In genomic region chr17:45162022-45162687, GRCh38 we compare ENCODE assay signal across 1 cellular context.
TF ChIP-seq lines count a peak whose summit lies in the region.

No MANE protein-coding gene starts in this region.

TF ChIP-seq in K562, 482 proteins besides CTCF, POLR2A, EP300 and RAD21:
- TF ChIP-seq, protein P1, sequence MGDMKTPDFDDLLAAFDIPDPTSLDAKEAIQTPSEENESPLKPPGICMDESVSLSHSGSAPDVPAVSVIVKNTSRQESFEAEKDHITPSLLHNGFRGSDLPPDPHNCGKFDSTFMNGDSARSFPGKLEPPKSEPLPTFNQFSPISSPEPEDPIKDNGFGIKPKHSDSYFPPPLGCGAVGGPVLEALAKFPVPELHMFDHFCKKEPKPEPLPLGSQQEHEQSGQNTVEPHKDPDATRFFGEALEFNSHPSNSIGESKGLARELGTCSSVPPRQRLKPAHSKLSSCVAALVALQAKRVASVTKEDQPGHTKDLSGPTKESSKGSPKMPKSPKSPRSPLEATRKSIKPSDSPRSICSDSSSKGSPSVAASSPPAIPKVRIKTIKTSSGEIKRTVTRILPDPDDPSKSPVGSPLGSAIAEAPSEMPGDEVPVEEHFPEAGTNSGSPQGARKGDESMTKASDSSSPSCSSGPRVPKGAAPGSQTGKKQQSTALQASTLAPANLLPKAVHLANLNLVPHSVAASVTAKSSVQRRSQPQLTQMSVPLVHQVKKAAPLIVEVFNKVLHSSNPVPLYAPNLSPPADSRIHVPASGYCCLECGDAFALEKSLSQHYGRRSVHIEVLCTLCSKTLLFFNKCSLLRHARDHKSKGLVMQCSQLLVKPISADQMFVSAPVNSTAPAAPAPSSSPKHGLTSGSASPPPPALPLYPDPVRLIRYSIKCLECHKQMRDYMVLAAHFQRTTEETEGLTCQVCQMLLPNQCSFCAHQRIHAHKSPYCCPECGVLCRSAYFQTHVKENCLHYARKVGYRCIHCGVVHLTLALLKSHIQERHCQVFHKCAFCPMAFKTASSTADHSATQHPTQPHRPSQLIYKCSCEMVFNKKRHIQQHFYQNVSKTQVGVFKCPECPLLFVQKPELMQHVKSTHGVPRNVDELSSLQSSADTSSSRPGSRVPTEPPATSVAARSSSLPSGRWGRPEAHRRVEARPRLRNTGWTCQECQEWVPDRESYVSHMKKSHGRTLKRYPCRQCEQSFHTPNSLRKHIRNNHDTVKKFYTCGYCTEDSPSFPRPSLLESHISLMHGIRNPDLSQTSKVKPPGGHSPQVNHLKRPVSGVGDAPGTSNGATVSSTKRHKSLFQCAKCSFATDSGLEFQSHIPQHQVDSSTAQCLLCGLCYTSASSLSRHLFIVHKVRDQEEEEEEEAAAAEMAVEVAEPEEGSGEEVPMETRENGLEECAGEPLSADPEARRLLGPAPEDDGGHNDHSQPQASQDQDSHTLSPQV (IDR thresholded peaks at IDR 0.05): 0 out of 2 replicates have a peak, but pooled peaks have one; percentile 64
- TF ChIP-seq, protein P2, sequence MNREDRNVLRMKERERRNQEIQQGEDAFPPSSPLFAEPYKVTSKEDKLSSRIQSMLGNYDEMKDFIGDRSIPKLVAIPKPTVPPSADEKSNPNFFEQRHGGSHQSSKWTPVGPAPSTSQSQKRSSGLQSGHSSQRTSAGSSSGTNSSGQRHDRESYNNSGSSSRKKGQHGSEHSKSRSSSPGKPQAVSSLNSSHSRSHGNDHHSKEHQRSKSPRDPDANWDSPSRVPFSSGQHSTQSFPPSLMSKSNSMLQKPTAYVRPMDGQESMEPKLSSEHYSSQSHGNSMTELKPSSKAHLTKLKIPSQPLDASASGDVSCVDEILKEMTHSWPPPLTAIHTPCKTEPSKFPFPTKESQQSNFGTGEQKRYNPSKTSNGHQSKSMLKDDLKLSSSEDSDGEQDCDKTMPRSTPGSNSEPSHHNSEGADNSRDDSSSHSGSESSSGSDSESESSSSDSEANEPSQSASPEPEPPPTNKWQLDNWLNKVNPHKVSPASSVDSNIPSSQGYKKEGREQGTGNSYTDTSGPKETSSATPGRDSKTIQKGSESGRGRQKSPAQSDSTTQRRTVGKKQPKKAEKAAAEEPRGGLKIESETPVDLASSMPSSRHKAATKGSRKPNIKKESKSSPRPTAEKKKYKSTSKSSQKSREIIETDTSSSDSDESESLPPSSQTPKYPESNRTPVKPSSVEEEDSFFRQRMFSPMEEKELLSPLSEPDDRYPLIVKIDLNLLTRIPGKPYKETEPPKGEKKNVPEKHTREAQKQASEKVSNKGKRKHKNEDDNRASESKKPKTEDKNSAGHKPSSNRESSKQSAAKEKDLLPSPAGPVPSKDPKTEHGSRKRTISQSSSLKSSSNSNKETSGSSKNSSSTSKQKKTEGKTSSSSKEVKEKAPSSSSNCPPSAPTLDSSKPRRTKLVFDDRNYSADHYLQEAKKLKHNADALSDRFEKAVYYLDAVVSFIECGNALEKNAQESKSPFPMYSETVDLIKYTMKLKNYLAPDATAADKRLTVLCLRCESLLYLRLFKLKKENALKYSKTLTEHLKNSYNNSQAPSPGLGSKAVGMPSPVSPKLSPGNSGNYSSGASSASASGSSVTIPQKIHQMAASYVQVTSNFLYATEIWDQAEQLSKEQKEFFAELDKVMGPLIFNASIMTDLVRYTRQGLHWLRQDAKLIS (CRISPR knock-in tag; IDR thresholded peaks at IDR 0.05): no peak
- TF ChIP-seq, protein P3, sequence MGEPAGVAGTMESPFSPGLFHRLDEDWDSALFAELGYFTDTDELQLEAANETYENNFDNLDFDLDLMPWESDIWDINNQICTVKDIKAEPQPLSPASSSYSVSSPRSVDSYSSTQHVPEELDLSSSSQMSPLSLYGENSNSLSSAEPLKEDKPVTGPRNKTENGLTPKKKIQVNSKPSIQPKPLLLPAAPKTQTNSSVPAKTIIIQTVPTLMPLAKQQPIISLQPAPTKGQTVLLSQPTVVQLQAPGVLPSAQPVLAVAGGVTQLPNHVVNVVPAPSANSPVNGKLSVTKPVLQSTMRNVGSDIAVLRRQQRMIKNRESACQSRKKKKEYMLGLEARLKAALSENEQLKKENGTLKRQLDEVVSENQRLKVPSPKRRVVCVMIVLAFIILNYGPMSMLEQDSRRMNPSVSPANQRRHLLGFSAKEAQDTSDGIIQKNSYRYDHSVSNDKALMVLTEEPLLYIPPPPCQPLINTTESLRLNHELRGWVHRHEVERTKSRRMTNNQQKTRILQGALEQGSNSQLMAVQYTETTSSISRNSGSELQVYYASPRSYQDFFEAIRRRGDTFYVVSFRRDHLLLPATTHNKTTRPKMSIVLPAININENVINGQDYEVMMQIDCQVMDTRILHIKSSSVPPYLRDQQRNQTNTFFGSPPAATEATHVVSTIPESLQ (CRISPR knock-in tag; IDR thresholded peaks at IDR 0.05): 0 out of 2 replicates have a peak, but pooled peaks have one; percentile 48
- TF ChIP-seq EWSR1 (IDR thresholded peaks at IDR 0.05; ENCODE audit: borderline replicate concordance, low read depth, partially characterized antibody): no peak
- TF ChIP-seq, protein P4, sequence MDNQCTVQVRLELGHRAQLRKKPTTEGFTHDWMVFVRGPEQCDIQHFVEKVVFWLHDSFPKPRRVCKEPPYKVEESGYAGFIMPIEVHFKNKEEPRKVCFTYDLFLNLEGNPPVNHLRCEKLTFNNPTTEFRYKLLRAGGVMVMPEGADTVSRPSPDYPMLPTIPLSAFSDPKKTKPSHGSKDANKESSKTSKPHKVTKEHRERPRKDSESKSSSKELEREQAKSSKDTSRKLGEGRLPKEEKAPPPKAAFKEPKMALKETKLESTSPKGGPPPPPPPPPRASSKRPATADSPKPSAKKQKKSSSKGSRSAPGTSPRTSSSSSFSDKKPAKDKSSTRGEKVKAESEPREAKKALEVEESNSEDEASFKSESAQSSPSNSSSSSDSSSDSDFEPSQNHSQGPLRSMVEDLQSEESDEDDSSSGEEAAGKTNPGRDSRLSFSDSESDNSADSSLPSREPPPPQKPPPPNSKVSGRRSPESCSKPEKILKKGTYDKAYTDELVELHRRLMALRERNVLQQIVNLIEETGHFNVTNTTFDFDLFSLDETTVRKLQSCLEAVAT (IDR thresholded peaks at IDR 0.05): peak in 1 of 2 experiments; percentile 43; a peak in 1 of 4 replicates
- TF ChIP-seq HDGF (IDR thresholded peaks at IDR 0.05): peak; percentile 79; the same call in 1 of the 2 replicates
- no peak for TF ChIP-seq GTF2B (IDR thresholded peaks at IDR 0.05; ENCODE audit: extremely low read depth, insufficient read length)
- TF ChIP-seq UBTF (IDR thresholded peaks at IDR 0.05; ENCODE audit: borderline replicate concordance in 1 of 2, low read depth in 2 of 2, low read length in 2 of 2): 0 out of 4 replicates have a peak, but pooled peaks of 1 of the 2 experiments have one; percentile 1
- TF ChIP-seq BCOR (IDR thresholded peaks at IDR 0.05): peak; percentile 19; the same call in 1 of the 2 replicates
- TF ChIP-seq ZNF395 (CRISPR knock-in tag; IDR thresholded peaks at IDR 0.05): peak; percentile 35; the same call in 1 of the 2 replicates
- TF ChIP-seq ZNF282 (CRISPR knock-in tag; IDR thresholded peaks at IDR 0.05): 0 out of 2 replicates have a peak, but pooled peaks have one; percentile 16
- TF ChIP-seq TAL1 (IDR thresholded peaks at IDR 0.05): no peak
- peak; percentile 46; the same call in 1 of the 2 replicates for TF ChIP-seq EHMT2 (IDR thresholded peaks at IDR 0.05)
- TF ChIP-seq, protein P5, sequence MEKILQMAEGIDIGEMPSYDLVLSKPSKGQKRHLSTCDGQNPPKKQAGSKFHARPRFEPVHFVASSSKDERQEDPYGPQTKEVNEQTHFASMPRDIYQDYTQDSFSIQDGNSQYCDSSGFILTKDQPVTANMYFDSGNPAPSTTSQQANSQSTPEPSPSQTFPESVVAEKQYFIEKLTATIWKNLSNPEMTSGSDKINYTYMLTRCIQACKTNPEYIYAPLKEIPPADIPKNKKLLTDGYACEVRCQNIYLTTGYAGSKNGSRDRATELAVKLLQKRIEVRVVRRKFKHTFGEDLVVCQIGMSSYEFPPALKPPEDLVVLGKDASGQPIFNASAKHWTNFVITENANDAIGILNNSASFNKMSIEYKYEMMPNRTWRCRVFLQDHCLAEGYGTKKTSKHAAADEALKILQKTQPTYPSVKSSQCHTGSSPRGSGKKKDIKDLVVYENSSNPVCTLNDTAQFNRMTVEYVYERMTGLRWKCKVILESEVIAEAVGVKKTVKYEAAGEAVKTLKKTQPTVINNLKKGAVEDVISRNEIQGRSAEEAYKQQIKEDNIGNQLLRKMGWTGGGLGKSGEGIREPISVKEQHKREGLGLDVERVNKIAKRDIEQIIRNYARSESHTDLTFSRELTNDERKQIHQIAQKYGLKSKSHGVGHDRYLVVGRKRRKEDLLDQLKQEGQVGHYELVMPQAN (IDR thresholded peaks at IDR 0.05; ENCODE audit: borderline replicate concordance): peak; percentile 24; the same call in 1 of the 2 replicates
- peak; percentile 7 for TF ChIP-seq POLR2B (IDR thresholded peaks at IDR 0.05; ENCODE audit: low read depth, partially characterized antibody)
- peak; percentile 53; the same call in 1 of the 2 replicates for TF ChIP-seq KAT8 (IDR thresholded peaks at IDR 0.05; ENCODE audit: low read depth)
- TF ChIP-seq ZNF143 (CRISPR knock-in tag; IDR thresholded peaks at IDR 0.05): peak; percentile 48; the same call in 1 of the 2 replicates
- TF ChIP-seq YY1 (IDR thresholded peaks at IDR 0.05; ENCODE audit: borderline replicate concordance in 1 of 3, control insufficient read depth in 1 of 3, extremely low read depth in 1 of 3, insufficient read depth in 3 of 3, insufficient read length in 1 of 3, insufficient replicate concordance in 2 of 3, low read depth in 1 of 3, low read length in 2 of 3): peak; percentile 35 to 70 (median 48)
- TF ChIP-seq SP1 (CRISPR knock-in tag; IDR thresholded peaks at IDR 0.05): no peak
- TF ChIP-seq SIX5 (IDR thresholded peaks at IDR 0.05; ENCODE audit: borderline replicate concordance in 1 of 2, insufficient read depth in 1 of 2, low read depth in 1 of 2, low read length in 2 of 2): 0 out of 4 replicates have a peak, but pooled peaks of 1 of the 2 experiments have one; percentile 14
- TF ChIP-seq, protein P6, sequence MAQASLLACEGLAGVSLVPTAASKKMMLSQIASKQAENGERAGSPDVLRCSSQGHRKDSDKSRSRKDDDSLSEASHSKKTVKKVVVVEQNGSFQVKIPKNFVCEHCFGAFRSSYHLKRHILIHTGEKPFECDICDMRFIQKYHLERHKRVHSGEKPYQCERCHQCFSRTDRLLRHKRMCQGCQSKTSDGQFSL (CRISPR knock-in tag; IDR thresholded peaks at IDR 0.05): peak; percentile 11; the same call in 1 of the 2 replicates
- TF ChIP-seq, protein P6 (tag; IDR thresholded peaks at IDR 0.05): no peak
- no peak for TF ChIP-seq JUN (IDR thresholded peaks at IDR 0.05; ENCODE audit: borderline replicate concordance, low read depth, low read length)
- TF ChIP-seq JUN (CRISPR knock-in tag; IDR thresholded peaks at IDR 0.05; ENCODE audit: borderline replicate concordance): peak; percentile 25; the same call in 1 of the 2 replicates
- no peak for TF ChIP-seq DIDO1 (tag; IDR thresholded peaks at IDR 0.05; ENCODE audit: low read depth)
- TF ChIP-seq KLF1 (tag; IDR thresholded peaks at IDR 0.05): no peak
- TF ChIP-seq NCOA2 (IDR thresholded peaks at IDR 0.05; ENCODE audit: partially characterized antibody in 2 of 2): no peak
